In the genomic region with DNA sequence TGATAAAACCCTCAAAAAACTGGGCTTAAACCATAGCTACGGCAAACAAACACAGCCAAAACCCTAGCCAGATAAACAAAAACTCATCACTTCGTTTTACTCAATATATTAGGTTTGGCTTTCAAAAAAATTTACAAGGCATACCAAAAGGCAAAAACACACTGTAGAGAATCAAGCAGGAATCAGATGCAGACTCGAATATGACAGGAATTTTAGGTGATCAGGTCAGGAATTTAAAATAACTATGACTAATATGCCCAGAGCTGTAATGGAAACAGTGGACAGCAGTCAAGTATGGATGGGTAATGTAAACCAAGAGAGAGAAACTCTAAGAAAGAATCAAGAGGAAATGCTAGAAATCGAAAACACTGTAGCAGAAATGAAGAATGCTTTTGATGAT, we compare ENCODE assay signal across 11 cellular contexts.
"Had no signal": no experiment of that assay in that cellular context is flagged by ENCODE, and none has a peak within 500 bp of the region (broad histone marks: within the 10 kb centered on the region; RNA-seq: fewer than 3 reads in every experiment).

No MANE protein-coding gene starts in this region.

- H3K27me3 ChIP-seq: tibial artery, vagina had no signal

- DNase-seq: activated CD4-positive, alpha-beta T cell treated with anti-CD3 and anti-CD28 coated beads, Interleukin-2, amount 50 U/mL, for 1 hour; activated naive CD4-positive, alpha-beta T cell treated with Interleukin-2 at 50 U/mL for 16 hours; anterior cingulate cortex; hypothalamus; kidney glomerular epithelial cell; mesendoderm; nucleus accumbens; stimulated activated CD4-positive, alpha-beta T cell treated with anti-CD3 and anti-CD28 coated beads, Interleukin-2, amount 100 ng/mL, for 48 hours; tibial artery had no signal

- H3K4me1 ChIP-seq: tibial artery, vagina had no signal

- H3K36me3 ChIP-seq: tibial artery, vagina had no signal

- FAIRE-seq: colon had no signal

- H3K4me3 ChIP-seq: tibial artery, vagina had no signal

- H3K9me3 ChIP-seq: vagina had no signal

- H3K27ac ChIP-seq: tibial artery, vagina had no signal
